Comparison of ENCODE assay signal across 8 cellular contexts in the genomic region with DNA sequence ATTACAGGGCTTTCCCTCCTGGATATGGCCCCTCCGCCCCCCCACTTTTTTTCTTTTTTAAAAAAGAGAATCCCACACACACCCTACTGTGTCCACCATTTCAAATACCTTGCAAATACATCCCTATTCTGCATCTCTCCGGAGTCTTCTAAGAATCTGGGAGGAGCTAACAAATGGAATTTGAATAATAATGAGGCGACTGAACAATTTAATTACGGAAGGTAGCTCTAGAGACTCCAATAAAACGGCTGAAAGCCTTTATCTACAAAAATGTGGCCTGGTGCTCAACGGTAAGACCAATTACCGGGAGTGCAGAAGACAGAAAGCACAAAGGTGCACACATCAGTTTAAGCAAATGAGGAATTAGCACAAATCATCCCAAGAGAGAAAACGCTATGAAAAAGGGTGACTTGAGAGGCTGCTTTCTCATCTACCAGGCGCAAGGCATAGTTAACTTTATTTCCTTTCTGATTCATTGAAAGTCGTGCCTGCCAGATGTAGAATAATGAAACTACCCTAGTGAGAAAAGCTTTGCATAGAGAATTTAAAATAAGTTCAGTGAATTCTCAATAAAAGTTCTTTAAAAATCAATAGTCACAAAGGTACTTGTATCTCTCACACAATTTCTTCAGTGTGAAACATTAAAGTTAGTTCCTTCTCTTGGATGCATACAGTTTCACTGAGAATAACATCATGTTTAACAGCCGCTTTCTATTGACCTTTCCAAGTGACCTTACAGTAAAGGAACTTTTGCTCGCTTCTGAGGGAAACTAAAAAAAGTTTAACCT. TPM values are rescaled to one million over a fixed set of nuclear protein-coding genes. Genes with fewer than 3 reads are reported as not detected.
A peak's percentile ranks its signal among the peaks of the same experiment; 100 is the strongest.
DNase-seq lines count a peak whose midpoint lies in the region; ATAC-seq and TF ChIP-seq lines count a peak whose summit lies in the region.

No MANE protein-coding gene starts in this region.

- no peaks in the 10 kb centered on the region for H3K36me3 ChIP-seq in BLaER1 treated with 17β-estradiol and CSF1 and Interleukin-3, amounts not matched to agents 10 nM and 100 nM
- H3K36me3 ChIP-seq in ascending aorta (no peaks in the 10 kb centered on the region), mucosa of rectum (ENCODE audit: control insufficient read depth in 2 of 2, insufficient read depth in 2 of 2, low read length in 2 of 2) (no peaks in the 10 kb centered on the region)

- H3K4me2 ChIP-seq in BLaER1 treated with 17β-estradiol and CSF1 and Interleukin-3, amounts not matched to agents 10 nM and 100 nM = peak overlapping the region; percentile 79 to 87 (median 81)

- H3K9ac ChIP-seq in BLaER1 treated with 17β-estradiol and CSF1 and Interleukin-3, amounts not matched to agents 10 nM and 100 nM = peak overlapping the region; percentile 81 to 88 (median 84)
- H3K9ac ChIP-seq in mucosa of rectum (ENCODE audit: low read depth in 1 of 2, low read length in 2 of 2) = peak overlapping the region in 1 of 2 donors; percentile 1

- H3K4me1 ChIP-seq in BLaER1 treated with 17β-estradiol and CSF1 and Interleukin-3, amounts not matched to agents 10 nM and 100 nM = peaks cover 45 to 63% (median 56%) of the 10 kb centered on the region in 10 experiments
- H3K4me1 ChIP-seq in ascending aorta (no peaks in the 10 kb centered on the region), mucosa of rectum (ENCODE audit: control insufficient read depth in 2 of 2, insufficient read depth in 2 of 2, low read length in 2 of 2) (peaks cover 8% of the 10 kb centered on the region in 2 donors)

- peaks cover 0 to 55% (median 15%) of the 10 kb centered on the region in 11 experiments; a peak in 9 of 22 replicates for H4K20me1 ChIP-seq in BLaER1 treated with 17β-estradiol and CSF1 and Interleukin-3, amounts not matched to agents 10 nM and 100 nM

- H3K9me3 ChIP-seq in BLaER1 treated with 17β-estradiol and CSF1 and Interleukin-3, amounts not matched to agents 10 nM and 100 nM (replicated peaks in 1 of 11) = no peaks in the 10 kb centered on the region
- H3K9me3 ChIP-seq in ascending aorta = no peaks in the 10 kb centered on the region
- no peaks in the 10 kb centered on the region for H3K9me3 ChIP-seq in mucosa of rectum (ENCODE audit: control insufficient read depth in 2 of 2, low read length in 2 of 2)

- H3K27ac ChIP-seq in BLaER1 treated with 17β-estradiol and CSF1 and Interleukin-3, amounts not matched to agents 10 nM and 100 nM = peak overlapping the region in 10 of 11 experiments; percentile 78 to 85 (median 81); a peak in 19 of 22 replicates
- H3K27ac ChIP-seq in ascending aorta = peak overlapping the region; percentile 68 to 80
- H3K27ac ChIP-seq in mucosa of rectum (ENCODE audit: low read depth in 2 of 2, low read length in 2 of 2) = no peak overlapping the region

- ATAC-seq in HG02798 (IDR thresholded peaks at IDR 0.05; ENCODE audit: poor library complexity, unreplicated experiment) (peak; percentile 34), HG03520 (IDR thresholded peaks at IDR 0.05; ENCODE audit: unreplicated experiment) (no peak), HG02938 (IDR thresholded peaks at IDR 0.05; ENCODE audit: unreplicated experiment) (no peak)

- intact Hi-C loops in ascending aorta (cut with DNase I) = loop anchor here (2.0 kb wide), 1 partner anchor 38 kb away; no protein-coding TSS in a partner anchor

- H3K4me3 ChIP-seq in BLaER1 treated with 17β-estradiol and CSF1 and Interleukin-3, amounts not matched to agents 10 nM and 100 nM = peak overlapping the region; percentile 71 to 83 (median 76)
- H3K4me3 ChIP-seq in ascending aorta (peak overlapping the region; percentile 74 to 94), mucosa of rectum (ENCODE audit: low read length in 2 of 2) (peak overlapping the region; percentile 67 to 92)

- no peak for DNase-seq in ascending aorta (ENCODE audit: low spot score in 2 of 2)
- DNase-seq in stimulated activated CD8-positive, alpha-beta memory T cell treated with anti-CD3 and anti-CD28 coated beads, Interleukin-4, amount 100 ng/mL, for 48 hours = no peak
- DNase-seq in NCI-H1092 (lab: John Stamatoyannopoulos, UW) = no peak

- TF ChIP-seq CTCF in ascending aorta (IDR thresholded peaks at IDR 0.05) = no peak

- H3K27me3 ChIP-seq in BLaER1 treated with 17β-estradiol and CSF1 and Interleukin-3, amounts not matched to agents 10 nM and 100 nM = no peaks in the 10 kb centered on the region
- no peaks in the 10 kb centered on the region for H3K27me3 ChIP-seq in ascending aorta
- peaks cover 13 to 20% of the 10 kb centered on the region in 2 donors for H3K27me3 ChIP-seq in mucosa of rectum (ENCODE audit: control insufficient read depth in 2 of 2, insufficient read depth in 2 of 2, low read length in 2 of 2)

RNA-seq across cellular contexts. Expression of a gene that starts 1.6 kb away (rescaled TPM):
- total RNA-seq in ascending aorta = 9.2 TPM

RNA-seq across cellular contexts. Expression of a gene that starts 22.5 kb away (rescaled TPM):
- total RNA-seq in ascending aorta = 32.2 TPM

RNA-seq across cellular contexts. Expression of a gene that starts 57.9 kb away (rescaled TPM):
- total RNA-seq in ascending aorta = 29.5 TPM

Comparison
In these comparisons a context has a peak if more than half of its experiments do, and no peak if none do; other contexts are left out.
1. H3K27ac ChIP-seq: peak in BLaER1 treated with 17β-estradiol and CSF1 and Interleukin-3, amounts not matched to agents 10 nM and 100 nM (10 of 11) and ascending aorta (2 of 2); none in mucosa of rectum (0 of 2).
2. Peak in every context shown above with its lines, with median percentiles within 50 percentile points of each other: H3K4me3 ChIP-seq.